In genomic region chr6:41605649-41606048, GRCh38 we compare ENCODE assay signal across 26 cellular contexts. TPM values are rescaled to one million over a fixed set of nuclear protein-coding genes. Genes with fewer than 3 reads are reported as not detected.
"Had no signal": no experiment of that assay in that cellular context is flagged by ENCODE, and none has a peak within 500 bp of the region (broad histone marks: within the 10 kb centered on the region; RNA-seq: fewer than 3 reads in every experiment).

No MANE protein-coding gene starts in this region.

- H3K4me3 Mint-ChIP-seq: activated CD8-positive, alpha-beta T cell treated with anti-CD3 and anti-CD28 coated beads, Interleukin-2, amount 10 ng/mL, durations not matched to agents 7 days and 5 days; activated naive CD8-positive, alpha-beta T cell; immature natural killer cell; naive thymus-derived CD4-positive, alpha-beta T cell; T-cell; T-helper 2 cell treated with Interferon-gamma antibody and Interleukin-4, amounts not matched to agents 5 μg/mL and 100 μg/mL, for 36 hours had no signal

- ATAC-seq: activated CD8-positive, alpha-beta T cell treated with anti-CD3 and anti-CD28 coated beads, Interleukin-2, amount 10 ng/mL, durations not matched to agents 7 days and 5 days; left lobe of liver; lower lobe of right lung; naive thymus-derived CD4-positive, alpha-beta T cell; psoas muscle; T-cell had no signal

- H3K27me3 ChIP-seq: adrenal gland, ascending aorta, brain microvascular endothelial cell, colonic mucosa, hepatocyte, ovary, right atrium auricular region, upper lobe of left lung had no signal

- H3K27ac Mint-ChIP-seq: activated CD8-positive, alpha-beta T cell treated with anti-CD3 and anti-CD28 coated beads, Interleukin-2, amount 10 ng/mL, durations not matched to agents 7 days and 5 days; activated naive CD8-positive, alpha-beta T cell; T-cell; T-helper 2 cell treated with Interferon-gamma antibody and Interleukin-4, amounts not matched to agents 5 μg/mL and 100 μg/mL, for 36 hours had no signal

- DNase-seq: activated CD4-positive, alpha-beta T cell treated with anti-CD3 and anti-CD28 coated beads for 1 hour; activated CD4-positive, alpha-beta T cell treated with anti-CD3 and anti-CD28 coated beads, Interleukin-2, amount 50 U/mL, for 1 hour; activated CD8-positive, alpha-beta T cell treated with anti-CD3 and anti-CD28 coated beads, Interleukin-2, amount 10 ng/mL, durations not matched to agents 7 days and 5 days; activated naive CD4-positive, alpha-beta T cell; activated T-cell treated with anti-CD3 and anti-CD28 coated beads, Interleukin-2, amount 50 U/mL, for 1 hour; adrenal gland; brain microvascular endothelial cell; central memory CD4-positive, alpha-beta T cell; colonic mucosa; foreskin melanocyte; immature natural killer cell; lower lobe of right lung; naive thymus-derived CD4-positive, alpha-beta T cell; ovary; psoas muscle; stimulated activated CD4-positive, alpha-beta T cell treated with anti-CD3 and anti-CD28 coated beads, Interleukin-4, amount 100 ng/mL, for 24 hours; stimulated activated naive CD4-positive, alpha-beta T cell treated with Interleukin-2 at 50 U/mL for 16 hours; T-cell; upper lobe of left lung had no signal

- H3K9me3 ChIP-seq: adrenal gland, ascending aorta, colonic mucosa, lower lobe of right lung, ovary, psoas muscle, right atrium auricular region, thoracic aorta, upper lobe of left lung had no signal

- H3K4me3 ChIP-seq: adrenal gland, ascending aorta, colonic mucosa, hepatocyte, lower lobe of right lung, ovary, psoas muscle, right atrium auricular region, thoracic aorta, upper lobe of left lung had no signal

- H3K36me3 ChIP-seq: adrenal gland, brain microvascular endothelial cell, colonic mucosa, lower lobe of right lung, ovary, right atrium auricular region, thoracic aorta, upper lobe of left lung had no signal

- H3K27ac ChIP-seq: adrenal gland, ascending aorta, brain microvascular endothelial cell, colonic mucosa, hepatocyte, lower lobe of right lung, ovary, psoas muscle, right atrium auricular region, thoracic aorta, upper lobe of left lung had no signal

- H3K9me3 Mint-ChIP-seq: immature natural killer cell; naive thymus-derived CD4-positive, alpha-beta T cell; T-cell; T-helper 2 cell treated with Interferon-gamma antibody and Interleukin-4, amounts not matched to agents 5 μg/mL and 100 μg/mL, for 36 hours had no signal

- H3K36me3 Mint-ChIP-seq: activated naive CD8-positive, alpha-beta T cell; naive thymus-derived CD4-positive, alpha-beta T cell; T-cell had no signal

RNA-seq across cellular contexts. Expression of gene MDFI, which starts 32.6 kb away (rescaled TPM):
- total RNA-seq: activated CD8-positive, alpha-beta T cell treated with anti-CD3 and anti-CD28 coated beads, Interleukin-2, amount 10 ng/mL, durations not matched to agents 7 days and 5 days; left lobe of liver; naive thymus-derived CD4-positive, alpha-beta T cell; T-cell had no signal
- polyA plus RNA-seq: immature natural killer cell; naive thymus-derived CD4-positive, alpha-beta T cell had no signal
